Comparison of ENCODE assay signal across 25 cellular contexts in genomic region chr9:112615584-112616271, GRCh38.
"Had no signal": no experiment of that assay in that cellular context is flagged by ENCODE, and none has a peak within 500 bp of the region (broad histone marks: within the 10 kb centered on the region; RNA-seq: fewer than 3 reads in every experiment).

No MANE protein-coding gene starts in this region.

- H3K4me3 ChIP-seq: gastroesophageal sphincter, heart left ventricle, hepatocyte, lung, mucosa of descending colon, sigmoid colon, stomach, thyroid gland, vagina had no signal

- H3K36me3 ChIP-seq: gastroesophageal sphincter, sigmoid colon, thyroid gland, vagina had no signal

- H3K9ac ChIP-seq: parathyroid adenoma had no signal

- H3K27me3 ChIP-seq: foreskin keratinocyte, gastroesophageal sphincter, heart left ventricle, hepatocyte, neutrophil, sigmoid colon, stomach, thyroid gland, vagina had no signal

- H3K4me1 ChIP-seq: foreskin keratinocyte, gastroesophageal sphincter, parathyroid adenoma, sigmoid colon, thyroid gland, vagina had no signal

- H2AFZ ChIP-seq: hepatocyte, parathyroid adenoma had no signal

- H3K79me2 ChIP-seq: hepatocyte, parathyroid adenoma had no signal

- DNase-seq: effector CD8-positive, alpha-beta T cell; endodermal cell; foreskin keratinocyte; heart left ventricle; kidney; mucosa of descending colon; naive B cell; sigmoid colon; stimulated activated CD4-positive, alpha-beta T cell treated with anti-CD3 and anti-CD28 coated beads, Interleukin-2, amount 100 ng/mL, for 24 hours; stimulated activated CD4-positive, alpha-beta T cell treated with anti-CD3 and anti-CD28 coated beads, Interleukin-4, amount 100 ng/mL, for 24 hours; stimulated activated naive CD4-positive, alpha-beta T cell treated with Interleukin-2 at 50 U/mL for 16 hours; stomach; thyroid gland; trophoblast cell had no signal

- H3K4me2 ChIP-seq: hepatocyte had no signal

- ATAC-seq: esophagus mucosa; foreskin keratinocyte; gastroesophageal sphincter; heart left ventricle; left lobe of liver; mucosa of descending colon; natural killer cell treated with Interleukin-12 subunit alpha and Interleukin-12 subunit beta and Interleukin-15 and Interleukin-18, amount 100 ng/mL, for 72 hours; stimulated activated effector memory CD8-positive, alpha-beta T cell treated with anti-CD3 and anti-CD28 coated beads, Interleukin-12 subunit alpha, Interleukin-12 subunit beta, amount 100 ng/mL, for 72 hours had no signal

- H3K27ac ChIP-seq: epithelial cell of prostate, foreskin keratinocyte, gastroesophageal sphincter, heart left ventricle, hepatocyte, neutrophil, parathyroid adenoma, sigmoid colon, stomach, thyroid gland, vagina had no signal

- H3K9me3 ChIP-seq: gastroesophageal sphincter, heart left ventricle, mucosa of descending colon, neutrophil, sigmoid colon, stomach, thyroid gland, vagina had no signal
